Comparison of ENCODE assay signal across 19 cellular contexts in genomic region chr11:47488111-47488510, GRCh38. TPM values are rescaled to one million over a fixed set of nuclear protein-coding genes. Genes with fewer than 3 reads are reported as not detected.
DNase-seq lines count a peak whose midpoint lies in the region; ATAC-seq and TF ChIP-seq lines count a peak whose summit lies in the region.
"Had no signal": no experiment of that assay in that cellular context is flagged by ENCODE, and none has a peak within 500 bp of the region (broad histone marks: within the 10 kb centered on the region; RNA-seq: fewer than 3 reads in every experiment).

No MANE protein-coding gene starts in this region.

- no peaks in the 10 kb centered on the region for H3K9me3 ChIP-seq in T-helper 17 cell (ENCODE audit: control insufficient read depth, low read length, poor library complexity, severe bottlenecking)
- no peaks in the 10 kb centered on the region for H3K9me3 ChIP-seq in left lung

- H3K4me1 ChIP-seq in left lung: peaks cover 3 to 31% of the 10 kb centered on the region in 2 donors
- H3K4me1 ChIP-seq: neural progenitor cell had no signal

- H3K27me3 ChIP-seq in left lung: no peaks in the 10 kb centered on the region
- H3K27me3 ChIP-seq: neural progenitor cell had no signal

- TF ChIP-seq CTCF in left lung (IDR thresholded peaks at IDR 0.05) (no peak), progenitor cell of endocrine pancreas (IDR thresholded peaks at IDR 0.05; ENCODE audit: unreplicated experiment) (no peak), mesothelial cell of epicardium (IDR thresholded peaks at IDR 0.05; ENCODE audit: unreplicated experiment) (no peak)

- H3K9me3 Mint-ChIP-seq in progenitor cell of endocrine pancreas (ENCODE audit: low read depth) (no peaks in the 10 kb centered on the region), mesothelial cell of epicardium (no peaks in the 10 kb centered on the region)
- H3K9me3 Mint-ChIP-seq: neural progenitor cell had no signal

- intact Hi-C loops in left lung (cut with DNase I): loop anchor here (10.0 kb wide), 2 partner anchors 67 to 77 kb away; partner anchors contain the start of genes CELF1 (in 1 of the 2) and PTPMT1 (in 1 of the 2)

- H3K27me3 Mint-ChIP-seq in T-helper 17 cell (no peaks in the 10 kb centered on the region), progenitor cell of endocrine pancreas (no peaks in the 10 kb centered on the region), mesothelial cell of epicardium (ENCODE audit: low read depth) (no peaks in the 10 kb centered on the region)

- H3K27ac Mint-ChIP-seq in T-helper 17 cell (peak overlapping the region; percentile 49), progenitor cell of endocrine pancreas (peak overlapping the region; percentile 15), mesothelial cell of epicardium (no peak overlapping the region)
- H3K27ac Mint-ChIP-seq: neural progenitor cell had no signal

- H3K4me3 ChIP-seq in left lung: no peak overlapping the region
- H3K4me3 ChIP-seq: neural progenitor cell had no signal

- H3K4me3 Mint-ChIP-seq in T-helper 17 cell (no peak overlapping the region), progenitor cell of endocrine pancreas (ENCODE audit: low read depth) (no peak overlapping the region), mesothelial cell of epicardium (no peak overlapping the region)
- H3K4me3 Mint-ChIP-seq: neural progenitor cell had no signal

- H3K36me3 ChIP-seq in left lung: peaks cover 7 to 55% of the 10 kb centered on the region in 2 donors

- DNase-seq in HT-29 (ENCODE audit: low spot score): peak; percentile 14
- no peak for DNase-seq in T-helper 17 cell
- DNase-seq in left lung: no peak
- no peak for DNase-seq in progenitor cell of endocrine pancreas (ENCODE audit: low spot score, unreplicated experiment)
- no peak for DNase-seq in mesothelial cell of epicardium (ENCODE audit: low spot score in 2 of 2, unreplicated experiment in 2 of 2)
- DNase-seq: anterior cingulate cortex; DMS 273 treated with DMSO at 0.1 percent for 48 hours; NCI-H1694 treated with DMSO at 0.1 percent for 48 hours; NCI-H446; right cardiac atrium; SHP77; stimulated activated CD4-positive, alpha-beta T cell treated with anti-CD3 and anti-CD28 coated beads, Interleukin-1b, Interleukin-23, amount 100 ng/mL, for 48 hours had no signal

- H3K27ac ChIP-seq in left lung: peak overlapping the region; percentile 50 to 60

- ATAC-seq in T-helper 17 cell (no peak), left lung (peak; percentile 56), GM18498 (IDR thresholded peaks at IDR 0.05; ENCODE audit: unreplicated experiment) (no peak), SK-N-SH treated with all-trans-retinoic acid at 6 μM for 48 hours (no peak)
- ATAC-seq: activated CD4-positive, CD25-positive, alpha-beta regulatory T cell treated with anti-CD3 and anti-CD28 coated beads, Interleukin-2, amount 50 U/mL, for 24 hours; HCT116 had no signal

- H3K36me3 Mint-ChIP-seq in T-helper 17 cell (ENCODE audit: low read depth) (peaks cover 3% of the 10 kb centered on the region), progenitor cell of endocrine pancreas (ENCODE audit: insufficient read depth) (peaks cover 20% of the 10 kb centered on the region), mesothelial cell of epicardium (peaks cover 36% of the 10 kb centered on the region)

- peaks cover 10% of the 10 kb centered on the region for H3K4me1 Mint-ChIP-seq in T-helper 17 cell
- H3K4me1 Mint-ChIP-seq in progenitor cell of endocrine pancreas (ENCODE audit: low read depth): peaks cover 12% of the 10 kb centered on the region
- no peaks in the 10 kb centered on the region for H3K4me1 Mint-ChIP-seq in mesothelial cell of epicardium
- H3K4me1 Mint-ChIP-seq: neural progenitor cell had no signal

TF ChIP-seq in SK-N-SH treated with all-trans-retinoic acid at 6 μM for 48 hours, 23 proteins besides CTCF, POLR2A, EP300 and RAD21:
- TF ChIP-seq RARB (CRISPR knock-in tag; IDR thresholded peaks at IDR 0.05) (no peak), ZC3H10 (CRISPR knock-in tag; IDR thresholded peaks at IDR 0.05) (no peak)
TF ChIP-seq in SK-N-SH treated with all-trans-retinoic acid at 6 μM for 48 hours: peak in this region for 0.

RNA-seq across cellular contexts. Expression of gene RAPSN, which starts 39.2 kb away (rescaled TPM):
- not detected in 2 replicates for total RNA-seq in HT-29 (2014; rRNA removed; shearing (Covaris generic))
- total RNA-seq in T-helper 17 cell (1 to 10 TPM; 3.0 to 3.1 TPM), left lung (1 to 10 TPM in 1 of 2 donors, under 1 TPM in 1; 0.79 to 1.0 TPM), progenitor cell of endocrine pancreas (0.42 and 0.81 TPM in 2 replicates), mesothelial cell of epicardium (0.27 to 0.31 TPM (median 0.31 TPM) in 3 replicates)
- total RNA-seq: HT1080, M059J had no signal
